ENCODE assay signal across 8 cellular contexts in the genomic region with DNA sequence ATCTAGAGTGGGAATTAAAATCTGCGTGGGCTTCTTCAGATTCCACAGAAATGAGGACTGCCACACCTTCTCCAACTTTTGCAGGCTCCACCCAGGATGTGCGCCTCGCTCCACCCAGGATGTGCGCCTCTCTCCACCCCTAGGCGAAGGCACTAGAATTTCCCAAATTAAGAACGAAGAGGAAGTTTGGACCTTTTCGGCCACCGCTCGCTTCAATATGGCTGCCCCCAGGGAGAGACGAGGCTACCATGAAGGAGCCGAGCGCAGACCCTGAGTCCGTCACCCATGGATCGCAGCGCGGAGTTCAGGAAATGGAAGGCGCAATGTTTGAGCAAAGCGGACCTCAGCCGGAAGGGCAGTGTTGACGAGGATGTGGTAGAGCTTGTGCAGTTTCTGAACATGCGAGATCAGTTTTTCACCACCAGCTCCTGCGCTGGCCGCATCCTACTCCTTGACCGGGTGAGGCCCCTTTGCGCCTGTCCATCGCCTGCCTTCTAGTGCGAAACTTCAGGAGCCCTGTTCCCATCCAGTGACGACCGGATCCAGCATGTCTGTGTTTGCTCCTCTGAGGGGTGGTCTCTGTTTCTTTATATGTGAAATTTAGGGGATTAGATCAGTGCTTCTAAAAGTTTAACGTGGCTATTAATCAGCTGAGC. TPM values are rescaled to one million over a fixed set of nuclear protein-coding genes. Genes with fewer than 3 reads are reported as not detected.
DNase-seq lines count a peak whose midpoint lies in the region; ATAC-seq and TF ChIP-seq lines count a peak whose summit lies in the region.

A gene with protein sequence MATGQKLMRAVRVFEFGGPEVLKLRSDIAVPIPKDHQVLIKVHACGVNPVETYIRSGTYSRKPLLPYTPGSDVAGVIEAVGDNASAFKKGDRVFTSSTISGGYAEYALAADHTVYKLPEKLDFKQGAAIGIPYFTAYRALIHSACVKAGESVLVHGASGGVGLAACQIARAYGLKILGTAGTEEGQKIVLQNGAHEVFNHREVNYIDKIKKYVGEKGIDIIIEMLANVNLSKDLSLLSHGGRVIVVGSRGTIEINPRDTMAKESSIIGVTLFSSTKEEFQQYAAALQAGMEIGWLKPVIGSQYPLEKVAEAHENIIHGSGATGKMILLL (minus strand): TSS at position 91 of the 656 bp plus-strand sequence. CDS start 8,229 bp downstream, outside the sequence.
A gene with protein sequence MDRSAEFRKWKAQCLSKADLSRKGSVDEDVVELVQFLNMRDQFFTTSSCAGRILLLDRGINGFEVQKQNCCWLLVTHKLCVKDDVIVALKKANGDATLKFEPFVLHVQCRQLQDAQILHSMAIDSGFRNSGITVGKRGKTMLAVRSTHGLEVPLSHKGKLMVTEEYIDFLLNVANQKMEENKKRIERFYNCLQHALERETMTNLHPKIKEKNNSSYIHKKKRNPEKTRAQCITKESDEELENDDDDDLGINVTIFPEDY (plus strand): TSS at position 193 of the 656 bp plus-strand sequence. CDS start 93 bp downstream, at position 286.

- TF ChIP-seq CTCF in liver (IDR thresholded peaks at IDR 0.05; ENCODE audit: low read depth, low read length, missing input control), result peak; percentile 26

- H3K4me1 ChIP-seq in BLaER1, result peaks cover 26% of the 10 kb centered on the region
- H3K4me1 ChIP-seq in liver (ENCODE audit: control insufficient read depth in 4 of 4, insufficient read depth in 4 of 4, low read length in 3 of 4), result peaks cover 4 to 44% (median 30%) of the 10 kb centered on the region in 4 donors

- H3K27me3 ChIP-seq in BLaER1 (no peaks in the 10 kb centered on the region), liver (ENCODE audit: control insufficient read depth in 4 of 4, insufficient read depth in 4 of 4, low read length in 3 of 4) (no peaks in the 10 kb centered on the region)

- under 1% methylated on average over 30 of the region's 30 CpGs for WGBS in liver

- TF ChIP-seq RAD21 in liver (IDR thresholded peaks at IDR 0.05), result no peak

- H3K4me3 ChIP-seq in BLaER1, result peak within 1 kb of the TSS; percentile 85
- H3K4me3 ChIP-seq in liver (ENCODE audit: low read depth in 1 of 3, low read length in 3 of 3), result peak within 1 kb of the TSS; percentile 71 to 99 (median 85)

- H3K4me2 ChIP-seq in BLaER1, result peak within 1 kb of the TSS; percentile 88

- H3K9ac ChIP-seq in BLaER1 (peak within 1 kb of the TSS; percentile 92), liver (ENCODE audit: low read depth in 1 of 2, low read length in 2 of 2) (peak within 1 kb of the TSS; percentile 91 to 95)

- H3K27ac ChIP-seq in BLaER1 (peak within 1 kb of the TSS; percentile 92), liver (ENCODE audit: low read depth in 1 of 2, low read length in 2 of 2) (peak within 1 kb of the TSS; percentile 92 to 93)

- DNase-seq in NCI-H748 (lab: John Stamatoyannopoulos, UW; ENCODE audit: unreplicated experiment) (peak; percentile 95), dermis blood vessel endothelial cell (peak; percentile 93)
- peak; percentile 81 for DNase-seq in activated CD4-positive, alpha-beta T cell treated with anti-CD3 and anti-CD28 coated beads, Interleukin-2, amount 50 U/mL, for 1 hour
- DNase-seq in stimulated activated CD4-positive, alpha-beta T cell treated with anti-CD3 and anti-CD28 coated beads, Interleukin-4, amount 100 ng/mL, for 24 hours, result peak; percentile 89

- H3K9me3 ChIP-seq in BLaER1 (no peaks in the 10 kb centered on the region; the same call in 1 of the 2 replicates), liver (ENCODE audit: control insufficient read depth in 4 of 4, low read length in 3 of 4) (no peaks in the 10 kb centered on the region)

- no peaks in the 10 kb centered on the region for H4K20me1 ChIP-seq in BLaER1

- ATAC-seq in GM19328 (IDR thresholded peaks at IDR 0.05; ENCODE audit: unreplicated experiment) (peak; percentile 71), HG03520 (IDR thresholded peaks at IDR 0.05; ENCODE audit: unreplicated experiment) (peak; percentile 67)

- H3K36me3 ChIP-seq in BLaER1 (peaks cover 16% of the 10 kb centered on the region), liver (ENCODE audit: control insufficient read depth in 4 of 4, insufficient read depth in 3 of 4, low read depth in 1 of 4, low read length in 3 of 4) (peaks cover 1 to 12% (median 9%) of the 10 kb centered on the region in 4 donors)

TF ChIP-seq in liver, 16 proteins besides CTCF, POLR2A, EP300 and RAD21:
- peak; percentile 32 for TF ChIP-seq NR2F2 (IDR thresholded peaks at IDR 0.05)
- peak; percentile 100 for TF ChIP-seq YY1 (IDR thresholded peaks at IDR 0.05)
- peak; percentile 50 for TF ChIP-seq FOXA2 (IDR thresholded peaks at IDR 0.05)
- TF ChIP-seq GABPA (IDR thresholded peaks at IDR 0.05 in 1 of 2, conservative IDR thresholded peaks at IDR 0.05 in 1 of 2), result peak in 1 of 2 donors; percentile 77
- TF ChIP-seq HNF4G (IDR thresholded peaks at IDR 0.05), result no peak
- peak; percentile 30 for TF ChIP-seq FOXA1 (IDR thresholded peaks at IDR 0.05)
- TF ChIP-seq, protein P1, sequence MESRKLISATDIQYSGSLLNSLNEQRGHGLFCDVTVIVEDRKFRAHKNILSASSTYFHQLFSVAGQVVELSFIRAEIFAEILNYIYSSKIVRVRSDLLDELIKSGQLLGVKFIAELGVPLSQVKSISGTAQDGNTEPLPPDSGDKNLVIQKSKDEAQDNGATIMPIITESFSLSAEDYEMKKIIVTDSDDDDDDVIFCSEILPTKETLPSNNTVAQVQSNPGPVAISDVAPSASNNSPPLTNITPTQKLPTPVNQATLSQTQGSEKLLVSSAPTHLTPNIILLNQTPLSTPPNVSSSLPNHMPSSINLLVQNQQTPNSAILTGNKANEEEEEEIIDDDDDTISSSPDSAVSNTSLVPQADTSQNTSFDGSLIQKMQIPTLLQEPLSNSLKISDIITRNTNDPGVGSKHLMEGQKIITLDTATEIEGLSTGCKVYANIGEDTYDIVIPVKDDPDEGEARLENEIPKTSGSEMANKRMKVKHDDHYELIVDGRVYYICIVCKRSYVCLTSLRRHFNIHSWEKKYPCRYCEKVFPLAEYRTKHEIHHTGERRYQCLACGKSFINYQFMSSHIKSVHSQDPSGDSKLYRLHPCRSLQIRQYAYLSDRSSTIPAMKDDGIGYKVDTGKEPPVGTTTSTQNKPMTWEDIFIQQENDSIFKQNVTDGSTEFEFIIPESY (IDR thresholded peaks at IDR 0.05), result peak; percentile 96
- TF ChIP-seq, protein P2, sequence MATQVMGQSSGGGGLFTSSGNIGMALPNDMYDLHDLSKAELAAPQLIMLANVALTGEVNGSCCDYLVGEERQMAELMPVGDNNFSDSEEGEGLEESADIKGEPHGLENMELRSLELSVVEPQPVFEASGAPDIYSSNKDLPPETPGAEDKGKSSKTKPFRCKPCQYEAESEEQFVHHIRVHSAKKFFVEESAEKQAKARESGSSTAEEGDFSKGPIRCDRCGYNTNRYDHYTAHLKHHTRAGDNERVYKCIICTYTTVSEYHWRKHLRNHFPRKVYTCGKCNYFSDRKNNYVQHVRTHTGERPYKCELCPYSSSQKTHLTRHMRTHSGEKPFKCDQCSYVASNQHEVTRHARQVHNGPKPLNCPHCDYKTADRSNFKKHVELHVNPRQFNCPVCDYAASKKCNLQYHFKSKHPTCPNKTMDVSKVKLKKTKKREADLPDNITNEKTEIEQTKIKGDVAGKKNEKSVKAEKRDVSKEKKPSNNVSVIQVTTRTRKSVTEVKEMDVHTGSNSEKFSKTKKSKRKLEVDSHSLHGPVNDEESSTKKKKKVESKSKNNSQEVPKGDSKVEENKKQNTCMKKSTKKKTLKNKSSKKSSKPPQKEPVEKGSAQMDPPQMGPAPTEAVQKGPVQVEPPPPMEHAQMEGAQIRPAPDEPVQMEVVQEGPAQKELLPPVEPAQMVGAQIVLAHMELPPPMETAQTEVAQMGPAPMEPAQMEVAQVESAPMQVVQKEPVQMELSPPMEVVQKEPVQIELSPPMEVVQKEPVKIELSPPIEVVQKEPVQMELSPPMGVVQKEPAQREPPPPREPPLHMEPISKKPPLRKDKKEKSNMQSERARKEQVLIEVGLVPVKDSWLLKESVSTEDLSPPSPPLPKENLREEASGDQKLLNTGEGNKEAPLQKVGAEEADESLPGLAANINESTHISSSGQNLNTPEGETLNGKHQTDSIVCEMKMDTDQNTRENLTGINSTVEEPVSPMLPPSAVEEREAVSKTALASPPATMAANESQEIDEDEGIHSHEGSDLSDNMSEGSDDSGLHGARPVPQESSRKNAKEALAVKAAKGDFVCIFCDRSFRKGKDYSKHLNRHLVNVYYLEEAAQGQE (IDR thresholded peaks at IDR 0.05), result peak; percentile 90
- peak in 1 of 2 donors; percentile 82 for TF ChIP-seq EGR1 (IDR thresholded peaks at IDR 0.05; ENCODE audit: low read depth in 2 of 2)
- peak; percentile 86 for TF ChIP-seq TAF1 (conservative IDR thresholded peaks at IDR 0.05)
- TF ChIP-seq, protein P3, sequence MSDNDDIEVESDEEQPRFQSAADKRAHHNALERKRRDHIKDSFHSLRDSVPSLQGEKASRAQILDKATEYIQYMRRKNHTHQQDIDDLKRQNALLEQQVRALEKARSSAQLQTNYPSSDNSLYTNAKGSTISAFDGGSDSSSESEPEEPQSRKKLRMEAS (IDR thresholded peaks at IDR 0.05), result peak; percentile 73
- TF ChIP-seq, protein P4, sequence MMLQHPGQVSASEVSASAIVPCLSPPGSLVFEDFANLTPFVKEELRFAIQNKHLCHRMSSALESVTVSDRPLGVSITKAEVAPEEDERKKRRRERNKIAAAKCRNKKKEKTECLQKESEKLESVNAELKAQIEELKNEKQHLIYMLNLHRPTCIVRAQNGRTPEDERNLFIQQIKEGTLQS (IDR thresholded peaks at IDR 0.05), result no peak
- peak; percentile 51 to 67 for TF ChIP-seq RXRA (IDR thresholded peaks at IDR 0.05)
- peak; percentile 35 to 66 for TF ChIP-seq JUND (IDR thresholded peaks at IDR 0.05)
- peak; percentile 57 to 61 for TF ChIP-seq HNF4A (conservative IDR thresholded peaks at IDR 0.05)
- TF ChIP-seq SP1 (IDR thresholded peaks at IDR 0.05), result peak; percentile 78
TF ChIP-seq in liver: peak in this region for 14.

RNA-seq across cellular contexts. Expression of the first gene that starts in this region (rescaled TPM):
- total RNA-seq in dermis blood vessel endothelial cell (33.3 and 33.4 TPM in 2 replicates), liver (100 to 1,000 TPM; 104 to 183 TPM)
- 100 to 1,000 TPM; 123 to 139 TPM for polyA plus RNA-seq in liver

RNA-seq across cellular contexts. Expression of the second gene that starts in this region (rescaled TPM):
- total RNA-seq in dermis blood vessel endothelial cell (10.7 and 17.0 TPM in 2 replicates), liver (1 to 10 TPM; 7.8 to 8.7 TPM)
- 10 to 100 TPM in 1 of 2 donors, 1 to 10 TPM in 1; 6.2 to 13.1 TPM for polyA plus RNA-seq in liver

Comparison
In these comparisons a context has a peak if more than half of its experiments do, and no peak if none do; other contexts are left out.
1. Peak in every context shown above with its lines: DNase-seq, ATAC-seq, H3K4me3 ChIP-seq and H3K27ac ChIP-seq.